Comparison of ENCODE assay signal across 11 cellular contexts in the genomic region with DNA sequence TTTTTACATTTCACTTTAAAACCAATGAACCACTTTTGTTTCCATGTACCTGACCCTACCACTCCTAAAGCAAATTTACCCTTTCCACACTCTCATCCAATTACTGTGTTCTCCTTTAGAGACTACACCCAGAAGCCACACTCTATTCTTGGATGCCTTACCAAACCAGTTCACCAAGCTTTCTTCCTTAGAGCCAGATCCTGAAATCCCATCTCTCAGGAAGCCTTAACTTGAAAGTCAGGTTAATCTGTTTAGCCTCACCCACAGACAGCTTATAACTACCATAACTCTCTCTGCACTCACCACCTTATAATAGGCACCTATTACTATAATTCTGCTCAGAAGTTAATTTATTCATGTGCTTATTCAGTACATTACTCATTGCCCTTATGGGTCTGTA. TPM values are rescaled to one million over a fixed set of nuclear protein-coding genes. Genes with fewer than 3 reads are reported as not detected.
DNase-seq lines count a peak whose midpoint lies in the region; ATAC-seq and TF ChIP-seq lines count a peak whose summit lies in the region.
"Had no signal": no experiment of that assay in that cellular context is flagged by ENCODE, and none has a peak within 500 bp of the region (broad histone marks: within the 10 kb centered on the region; RNA-seq: fewer than 3 reads in every experiment).

No MANE protein-coding gene starts in this region.

- no peaks in the 10 kb centered on the region for H3K9me3 ChIP-seq in vagina

- H3K36me3 ChIP-seq in vagina: peaks cover 0 to 35% of the 10 kb centered on the region in 2 donors

- peak overlapping the region; percentile 76 for H3K27ac Mint-ChIP-seq in stimulated activated naive CD8-positive, alpha-beta T cell treated with anti-CD3 and anti-CD28 coated beads, Interleukin-15, Interleukin-2, amounts not matched to agents 100 ng/mL and 50 ng/mL, for 24 hours
- H3K27ac Mint-ChIP-seq in activated naive CD8-positive, alpha-beta T cell treated with anti-CD3 and anti-CD28 coated beads, Interleukin-2, amount 10 ng/mL, durations not matched to agents 7 days and 5 days: peak overlapping the region; percentile 44

- peak overlapping the region; percentile 99 for H3K4me3 Mint-ChIP-seq in stimulated activated naive CD8-positive, alpha-beta T cell treated with anti-CD3 and anti-CD28 coated beads, Interleukin-15, Interleukin-2, amounts not matched to agents 100 ng/mL and 50 ng/mL, for 24 hours
- H3K4me3 Mint-ChIP-seq in activated naive CD8-positive, alpha-beta T cell treated with anti-CD3 and anti-CD28 coated beads, Interleukin-2, amount 10 ng/mL, durations not matched to agents 7 days and 5 days: peak overlapping the region; percentile 28

- H3K27ac ChIP-seq in vagina: peak overlapping the region; percentile 9

- no peak for TF ChIP-seq POLR2A in vagina (IDR thresholded peaks at IDR 0.05)

- H3K4me3 ChIP-seq in vagina: no peak overlapping the region
- H3K4me3 ChIP-seq: lung had no signal

- no peak for ATAC-seq in stimulated activated naive CD8-positive, alpha-beta T cell treated with anti-CD3 and anti-CD28 coated beads, Interleukin-15, Interleukin-2, amounts not matched to agents 100 U/mL and 50 U/mL, for 24 hours
- no peak for ATAC-seq in activated naive CD8-positive, alpha-beta T cell treated with anti-CD3 and anti-CD28 coated beads, Interleukin-2, amount 10 ng/mL, durations not matched to agents 7 days and 5 days (ENCODE audit: low read depth)
- ATAC-seq in GM21619 (IDR thresholded peaks at IDR 0.05; ENCODE audit: unreplicated experiment): no peak
- ATAC-seq in Right ventricle myocardium inferior: no peak

- peaks cover 64% of the 10 kb centered on the region for H3K4me1 Mint-ChIP-seq in stimulated activated naive CD8-positive, alpha-beta T cell treated with anti-CD3 and anti-CD28 coated beads, Interleukin-15, Interleukin-2, amounts not matched to agents 100 ng/mL and 50 ng/mL, for 24 hours (ENCODE audit: low read depth)
- peaks cover 34% of the 10 kb centered on the region for H3K4me1 Mint-ChIP-seq in activated naive CD8-positive, alpha-beta T cell treated with anti-CD3 and anti-CD28 coated beads, Interleukin-2, amount 10 ng/mL, durations not matched to agents 7 days and 5 days

- intact Hi-C loops in vagina (cut with DNase I): no loop called here
- intact Hi-C loops in Right ventricle myocardium inferior (cut with DNase I): no loop called here

- H3K9me3 Mint-ChIP-seq in stimulated activated naive CD8-positive, alpha-beta T cell treated with anti-CD3 and anti-CD28 coated beads, Interleukin-15, Interleukin-2, amounts not matched to agents 100 ng/mL and 50 ng/mL, for 24 hours: no peaks in the 10 kb centered on the region
- H3K9me3 Mint-ChIP-seq in activated naive CD8-positive, alpha-beta T cell treated with anti-CD3 and anti-CD28 coated beads, Interleukin-2, amount 10 ng/mL, durations not matched to agents 7 days and 5 days: no peaks in the 10 kb centered on the region

- H3K27me3 Mint-ChIP-seq in stimulated activated naive CD8-positive, alpha-beta T cell treated with anti-CD3 and anti-CD28 coated beads, Interleukin-15, Interleukin-2, amounts not matched to agents 100 ng/mL and 50 ng/mL, for 24 hours: no peaks in the 10 kb centered on the region
- H3K27me3 Mint-ChIP-seq in activated naive CD8-positive, alpha-beta T cell treated with anti-CD3 and anti-CD28 coated beads, Interleukin-2, amount 10 ng/mL, durations not matched to agents 7 days and 5 days: no peaks in the 10 kb centered on the region

- H3K27me3 ChIP-seq in vagina: no peaks in the 10 kb centered on the region

- TF ChIP-seq CTCF in vagina (IDR thresholded peaks at IDR 0.05): no peak

- no peak for DNase-seq in stimulated activated naive CD8-positive, alpha-beta T cell treated with anti-CD3 and anti-CD28 coated beads, Interleukin-15, Interleukin-2, amounts not matched to agents 100 U/mL and 50 U/mL, for 24 hours
- DNase-seq in activated naive CD8-positive, alpha-beta T cell treated with anti-CD3 and anti-CD28 coated beads, Interleukin-2, amount 10 ng/mL, durations not matched to agents 7 days and 5 days: no peak
- DNase-seq in kidney tubule cell (ENCODE audit: low spot score): peak; percentile 23
- DNase-seq in vagina (ENCODE audit: extremely low spot score in 2 of 2): no peak
- no peak for DNase-seq in KBM-7
- no peak for DNase-seq in Right ventricle myocardium inferior (ENCODE audit: missing footprints)
- DNase-seq: NCI-H446 had no signal

- in situ Hi-C loops in KBM-7 (cut with MboI; ENCODE audit: low pct_unique_long_range_greater_than_20kb, low sequenced_read_pairs): no loop called here

- POLR2A ChIA-PET in activated naive CD8-positive, alpha-beta T cell treated with anti-CD3 and anti-CD28 coated beads, Interleukin-2, amount 10 ng/mL, durations not matched to agents 7 days and 5 days (lab: Charles Lee): no interaction called here

- H3K4me1 ChIP-seq in vagina: peaks cover 76% of the 10 kb centered on the region

- H3K36me3 Mint-ChIP-seq in stimulated activated naive CD8-positive, alpha-beta T cell treated with anti-CD3 and anti-CD28 coated beads, Interleukin-15, Interleukin-2, amounts not matched to agents 100 ng/mL and 50 ng/mL, for 24 hours (ENCODE audit: low read depth): peaks cover 60% of the 10 kb centered on the region
- H3K36me3 Mint-ChIP-seq in activated naive CD8-positive, alpha-beta T cell treated with anti-CD3 and anti-CD28 coated beads, Interleukin-2, amount 10 ng/mL, durations not matched to agents 7 days and 5 days: peaks cover 32% of the 10 kb centered on the region

RNA-seq across cellular contexts. Expression of a gene that starts 4.3 kb away (rescaled TPM):
- total RNA-seq in activated naive CD8-positive, alpha-beta T cell treated with anti-CD3 and anti-CD28 coated beads, Interleukin-2, amount 10 ng/mL, durations not matched to agents 7 days and 5 days: 100 to 1,000 TPM; 176 to 191 TPM
- total RNA-seq in vagina: 223 TPM
- 202 TPM for total RNA-seq in Right ventricle myocardium inferior

RNA-seq across cellular contexts. Expression of a gene that starts 34.3 kb away (rescaled TPM):
- total RNA-seq in activated naive CD8-positive, alpha-beta T cell treated with anti-CD3 and anti-CD28 coated beads, Interleukin-2, amount 10 ng/mL, durations not matched to agents 7 days and 5 days: under 1 TPM; 0.82 to 0.83 TPM
- total RNA-seq in vagina (17.7 TPM), Right ventricle myocardium inferior (32.2 TPM)
- total RNA-seq: G401 had no signal

Comparison
In these comparisons a context has a peak if more than half of its experiments do, and no peak if none do; other contexts are left out.
1. RNA of a gene that starts 34.3 kb away (total RNA-seq): 32.2 TPM in Right ventricle myocardium inferior (single experiment) and 17.7 TPM in vagina (single experiment); 0.82 to 0.83 TPM in activated naive CD8-positive, alpha-beta T cell treated with anti-CD3 and anti-CD28 coated beads, Interleukin-2, amount 10 ng/mL, durations not matched to agents 7 days and 5 days; every median in the first group is over 10 times any median in the second.